In genomic region chr3:73094127-73094526, GRCh38 we compare ENCODE assay signal across 10 cellular contexts. TPM values are rescaled to one million over a fixed set of nuclear protein-coding genes. Genes with fewer than 3 reads are reported as not detected.
DNase-seq lines count a peak whose midpoint lies in the region; ATAC-seq and TF ChIP-seq lines count a peak whose summit lies in the region.
"Had no signal": no experiment of that assay in that cellular context is flagged by ENCODE, and none has a peak within 500 bp of the region (broad histone marks: within the 10 kb centered on the region; RNA-seq: fewer than 3 reads in every experiment).

No MANE protein-coding gene starts in this region.

- in situ Hi-C loops in ACHN (cut with HindIII; ENCODE audit: low pct_ligation_motif_present, low pct_unique_long_range_greater_than_20kb, low sequenced_read_pairs) = no loop called here

- H3K4me2 ChIP-seq in PC-9 = no peak overlapping the region

- no peaks in the 10 kb centered on the region for H3K9me2 ChIP-seq in PC-9 (ENCODE audit: insufficient read depth)

- no peaks in the 10 kb centered on the region for H3K9me3 ChIP-seq in PC-9 (ENCODE audit: insufficient read depth, low read depth)
- H3K9me3 ChIP-seq: colonic mucosa had no signal

- CTCF ChIA-PET in PC-9 (lab: Charles Lee) = no interaction called here

- H3K27me3 ChIP-seq in PC-9 (ENCODE audit: insufficient read depth, low read depth) = peaks cover 7% of the 10 kb centered on the region; the same call in 1 of the 2 replicates
- H3K27me3 ChIP-seq: colonic mucosa had no signal

- intact Hi-C loops in PC-9 (cut with micrococcal nuclease; ENCODE audit: unreplicated experiment) = no loop called here

- POLR2A ChIA-PET in PC-9 (lab: Charles Lee; ENCODE audit: unreplicated experiment) = no interaction called here

- ATAC-seq in GM21447 (IDR thresholded peaks at IDR 0.05; ENCODE audit: unreplicated experiment) (peak; percentile 70), HG03175 (IDR thresholded peaks at IDR 0.05; ENCODE audit: unreplicated experiment) (no peak), GM21529 (IDR thresholded peaks at IDR 0.05; ENCODE audit: unreplicated experiment) (no peak)

- no peak overlapping the region for H3K4me3 ChIP-seq in PC-9
- H3K4me3 ChIP-seq: colonic mucosa had no signal

- H3K36me3 ChIP-seq in PC-9 (ENCODE audit: low read depth) = no peaks in the 10 kb centered on the region
- H3K36me3 ChIP-seq: colonic mucosa had no signal

- TF ChIP-seq CTCF in PC-9 (conservative IDR thresholded peaks at IDR 0.05) = no peak

- no peaks in the 10 kb centered on the region for H3K79me2 ChIP-seq in PC-9 (ENCODE audit: low read depth)

- no peaks in the 10 kb centered on the region for H3F3A ChIP-seq in PC-9 (ENCODE audit: insufficient read depth, low read depth)

- H3K4me1 ChIP-seq in PC-9 (replicated peaks; ENCODE audit: insufficient read depth) = no peaks in the 10 kb centered on the region
- H3K4me1 ChIP-seq: colonic mucosa had no signal

- H4K20me1 ChIP-seq in PC-9 (ENCODE audit: insufficient read depth) = no peaks in the 10 kb centered on the region

- no peak overlapping the region for H2AFZ ChIP-seq in PC-9

- BruUV-seq in PC-9 (replicated peaks; lab: Mats Ljungman, UMichigan) = no TSS peak

- DNase-seq in ACHN (peak; percentile 61), NCI-H69 (lab: John Stamatoyannopoulos, UW) (peak; percentile 6), dermis blood vessel endothelial cell (peak; percentile 35), GDM1 (lab: John Stamatoyannopoulos, UW) (no peak), PC-9 (no peak)
- DNase-seq: colonic mucosa, T-helper 1 cell had no signal

- no peak overlapping the region for H3K27ac ChIP-seq in PC-9
- H3K27ac ChIP-seq: colonic mucosa had no signal

RNA-seq across cellular contexts. Expression of gene EBLN2, which starts 32.7 kb away (rescaled TPM):
- total RNA-seq in dermis blood vessel endothelial cell (5.2 and 9.7 TPM in 2 replicates), PC-9 (2021) (5.5 and 5.6 TPM in 2 replicates)

Comparison
In these comparisons a context has a peak if more than half of its experiments do, and no peak if none do; other contexts are left out.
1. DNase-seq: peak in ACHN (single experiment), NCI-H69 (single experiment) and dermis blood vessel endothelial cell (single experiment); none in GDM1 (single experiment) and PC-9 (0 of 2).